In genomic region chr6:134553941-134554340, GRCh38 we compare ENCODE assay signal across 13 cellular contexts.
"Had no signal": no experiment of that assay in that cellular context is flagged by ENCODE, and none has a peak within 500 bp of the region (broad histone marks: within the 10 kb centered on the region; RNA-seq: fewer than 3 reads in every experiment).

No MANE protein-coding gene starts in this region.

- H3K36me3 ChIP-seq: adrenal gland, sigmoid colon, suprapubic skin had no signal

- H3K27me3 ChIP-seq: adrenal gland, sigmoid colon, suprapubic skin had no signal

- H3K9me3 ChIP-seq: adrenal gland, sigmoid colon, suprapubic skin had no signal

- DNase-seq: activated B cell treated with CpG ODN at 0.5 μM for 24 hours; activated CD4-positive, alpha-beta T cell treated with anti-CD3 and anti-CD28 coated beads, Interleukin-2, amount 10 ng/mL, durations not matched to agents 24 days and 14 days; activated naive CD4-positive, alpha-beta T cell treated with anti-CD3 and anti-CD28 coated beads, Interleukin-2, amount 10 ng/mL, durations not matched to agents 7 days and 5 days; adrenal gland; effector memory CD4-positive, alpha-beta T cell; hippocampal formation; kidney glomerular epithelial cell; nephron progenitor cell; sigmoid colon; stimulated activated CD4-positive, alpha-beta T cell treated with anti-CD3 and anti-CD28 coated beads, Interleukin-2, amount 100 ng/mL, for 48 hours; stimulated activated naive CD4-positive, alpha-beta T cell treated with Interleukin-2 at 50 U/mL for 16 hours; T-helper 2 cell had no signal

- H3K4me3 ChIP-seq: adrenal gland, sigmoid colon, suprapubic skin had no signal

- H3K4me1 ChIP-seq: sigmoid colon had no signal
